ENCODE assay signal across 9 cellular contexts in genomic region chr19:49496574-49497008, GRCh38. TPM values are rescaled to one million over a fixed set of nuclear protein-coding genes. Genes with fewer than 3 reads are reported as not detected.
DNase-seq lines count a peak whose midpoint lies in the region; ATAC-seq, FAIRE-seq and TF ChIP-seq lines count a peak whose summit lies in the region.
"Had no signal": no experiment of that assay in that cellular context is flagged by ENCODE, and none has a peak within 500 bp of the region (broad histone marks: within the 10 kb centered on the region; RNA-seq: fewer than 3 reads in every experiment).

No MANE protein-coding gene starts in this region.

- H3K9me3 ChIP-seq in kidney (ENCODE audit: control insufficient read depth in 1 of 2, low read length in 2 of 2), result no peaks in the 10 kb centered on the region

- H3K36me3 ChIP-seq in kidney (ENCODE audit: control insufficient read depth in 1 of 2, insufficient read depth in 2 of 2, low read length in 2 of 2), result peaks cover 30 to 37% of the 10 kb centered on the region in 2 donors

- peak overlapping the region; percentile 99 to 100 for H3K9ac ChIP-seq in kidney (ENCODE audit: low read length in 2 of 2)

- peaks cover 58% of the 10 kb centered on the region for H3K36me3 Mint-ChIP-seq in activated naive CD8-positive, alpha-beta T cell treated with anti-CD3 and anti-CD28 coated beads, Interleukin-2, amount 50 U/mL, for 24 hours (ENCODE audit: low read depth)

- H3K27ac Mint-ChIP-seq in activated naive CD8-positive, alpha-beta T cell treated with anti-CD3 and anti-CD28 coated beads, Interleukin-2, amount 50 U/mL, for 24 hours, result peak overlapping the region; percentile 98

- TF ChIP-seq CTCF in kidney (IDR thresholded peaks at IDR 0.05; ENCODE audit: borderline replicate concordance, extremely low read depth, insufficient read depth), result no peak

- ATAC-seq in activated naive CD8-positive, alpha-beta T cell treated with anti-CD3 and anti-CD28 coated beads, Interleukin-2, amount 50 U/mL, for 24 hours, result no peak

- H3K27ac ChIP-seq in kidney (ENCODE audit: low read depth in 2 of 2, low read length in 2 of 2), result peak overlapping the region; percentile 75 to 90

- H3K4me1 Mint-ChIP-seq in activated naive CD8-positive, alpha-beta T cell treated with anti-CD3 and anti-CD28 coated beads, Interleukin-2, amount 50 U/mL, for 24 hours, result peaks cover 60% of the 10 kb centered on the region

- peak overlapping the region; percentile 97 for H3K4me3 Mint-ChIP-seq in activated naive CD8-positive, alpha-beta T cell treated with anti-CD3 and anti-CD28 coated beads, Interleukin-2, amount 50 U/mL, for 24 hours

- DNase-seq in NCI-H82 (lab: John Stamatoyannopoulos, UW) (peak; percentile 55), NCI-H82 treated with DMSO at 0.1 percent for 48 hours (lab: John Stamatoyannopoulos, UW; ENCODE audit: unreplicated experiment) (no peak), kidney (no peak), superior temporal gyrus (ENCODE audit: extremely low spot score) (peak; percentile 27), activated gamma-delta T cell (lab: John Stamatoyannopoulos, UW) (no peak), NCI-H1092 treated with DMSO at 0.1 percent for 48 hours (lab: John Stamatoyannopoulos, UW) (no peak)
- DNase-seq in activated naive CD8-positive, alpha-beta T cell treated with anti-CD3 and anti-CD28 coated beads, Interleukin-2, amount 50 U/mL, for 24 hours, result no peak
- no peak for DNase-seq in effector CD4-positive, alpha-beta T cell

- H3K4me1 ChIP-seq in kidney (ENCODE audit: control insufficient read depth in 1 of 2, insufficient read depth in 1 of 2, low read depth in 1 of 2, low read length in 2 of 2), result peaks cover 14 to 20% of the 10 kb centered on the region in 2 donors

- intact Hi-C loops in kidney (cut with DNase I), result no loop called here

- no peaks in the 10 kb centered on the region for H3K9me3 Mint-ChIP-seq in activated naive CD8-positive, alpha-beta T cell treated with anti-CD3 and anti-CD28 coated beads, Interleukin-2, amount 50 U/mL, for 24 hours

- H3K27me3 Mint-ChIP-seq in activated naive CD8-positive, alpha-beta T cell treated with anti-CD3 and anti-CD28 coated beads, Interleukin-2, amount 50 U/mL, for 24 hours, result no peaks in the 10 kb centered on the region

- FAIRE-seq in kidney (lab: Jason Lieb, UNC), result no peak

- peak overlapping the region; percentile 98 to 99 for H3K4me3 ChIP-seq in kidney (ENCODE audit: low read length in 2 of 2)

RNA-seq across cellular contexts. Expression of gene RPS11, which starts 0.4 kb away (rescaled TPM):
- 1,449 TPM for total RNA-seq in kidney
- polyA plus RNA-seq in kidney (ENCODE audit: insufficient read depth, low read depth, low replicate concordance), result 3,462 TPM

RNA-seq across cellular contexts. Expression of gene RPL13A, which starts 9.2 kb away (rescaled TPM):
- 2,090 TPM for total RNA-seq in kidney
- 3,309 TPM for polyA plus RNA-seq in kidney (ENCODE audit: insufficient read depth, low read depth, low replicate concordance)

RNA-seq across cellular contexts. Expression of gene FCGRT, which starts 15.9 kb away (rescaled TPM):
- 235 TPM for total RNA-seq in kidney
- polyA plus RNA-seq in kidney (ENCODE audit: insufficient read depth, low read depth, low replicate concordance), result 317 TPM

RNA-seq across cellular contexts. Expression of gene FLT3LG, which starts 22.6 kb away (rescaled TPM):
- total RNA-seq in kidney, result 12.5 TPM
- polyA plus RNA-seq in kidney (ENCODE audit: insufficient read depth, low read depth, low replicate concordance), result 7.4 TPM

RNA-seq across cellular contexts. Expression of gene RCN3, which starts 31.2 kb away (rescaled TPM):
- total RNA-seq in kidney, result 18.4 TPM
- polyA plus RNA-seq in kidney (ENCODE audit: insufficient read depth, low read depth, low replicate concordance), result 27.5 TPM
- total RNA-seq: A172 had no signal

Comparison
In these comparisons a context has a peak if more than half of its experiments do, and no peak if none do; other contexts are left out.
1. DNase-seq: peak in NCI-H82 (single experiment) and superior temporal gyrus (single experiment); none in NCI-H82 treated with DMSO at 0.1 percent for 48 hours (single experiment), activated naive CD8-positive, alpha-beta T cell treated with anti-CD3 and anti-CD28 coated beads, Interleukin-2, amount 50 U/mL, for 24 hours (single experiment), kidney (single experiment), effector CD4-positive, alpha-beta T cell (single experiment), activated gamma-delta T cell (single experiment) and NCI-H1092 treated with DMSO at 0.1 percent for 48 hours (single experiment).